ENCODE assay signal across 16 cellular contexts in genomic region chr3:195911946-195912270, GRCh38. TPM values are rescaled to one million over a fixed set of nuclear protein-coding genes. Genes with fewer than 3 reads are reported as not detected.
DNase-seq lines count a peak whose midpoint lies in the region; ATAC-seq, FAIRE-seq and TF ChIP-seq lines count a peak whose summit lies in the region.
"Had no signal": no experiment of that assay in that cellular context is flagged by ENCODE, and none has a peak within 500 bp of the region (broad histone marks: within the 10 kb centered on the region; RNA-seq: fewer than 3 reads in every experiment).

No MANE protein-coding gene starts in this region.

- H3K4me1 ChIP-seq in PC-9 (replicated peaks; ENCODE audit: insufficient read depth) (peaks cover 54% of the 10 kb centered on the region), SK-N-SH (ENCODE audit: control insufficient read depth in 1 of 2, insufficient read depth in 2 of 2, low read depth in 1 of 2, low read length in 1 of 2) (peaks cover 14 to 29% of the 10 kb centered on the region in 2 experiments; a peak in 2 of 4 replicates)

- WGBS in SK-N-SH (ENCODE audit: low lambda C conversion rate): 83% methylated on average over 4 of the region's 4 CpGs

- POLR2A ChIA-PET in PC-9 (lab: Charles Lee; ENCODE audit: unreplicated experiment): interaction anchor here (0.6 kb wide), 1 partner anchor 16 kb away, joined by 3 read pairs; no protein-coding TSS in a partner anchor
- POLR2A ChIA-PET in SK-N-SH (lab: Yijun Ruan, JAX): no interaction called here

- DNase-seq in GDM1 (lab: John Stamatoyannopoulos, UW) (peak; percentile 30), PC-9 (peak; percentile 52 to 69), GM12891 (ENCODE audit: insufficient read length, low spot score) (no peak), SK-N-SH (no peak), 8988T (no peak)
- DNase-seq in stimulated activated CD8-positive, alpha-beta memory T cell treated with anti-CD3 and anti-CD28 coated beads, Interleukin-4, amount 100 ng/mL, for 48 hours: no peak
- DNase-seq: activated naive CD4-positive, alpha-beta T cell; body of pancreas; NCI-H2029; NK-92 treated with Interleukin-12 subunit alpha and Interleukin-12 subunit beta, amount 100 ng/mL, for 24 hours; right cardiac atrium; stimulated activated naive CD8-positive, alpha-beta T cell treated with anti-CD3 and anti-CD28 coated beads, Interleukin-15, Interleukin-2, amounts not matched to agents 100 U/mL and 50 U/mL, for 24 hours had no signal

- H3K9me3 ChIP-seq in PC-9 (ENCODE audit: insufficient read depth, low read depth) (no peaks in the 10 kb centered on the region), SK-N-SH (no peaks in the 10 kb centered on the region)
- H3K9me3 ChIP-seq: body of pancreas, SJSA1 had no signal

- H3K27me3 ChIP-seq in PC-9 (ENCODE audit: insufficient read depth, low read depth) (peaks cover 5% of the 10 kb centered on the region; the same call in 1 of the 2 replicates), SK-N-SH (ENCODE audit: insufficient read depth) (no peaks in the 10 kb centered on the region)
- H3K27me3 ChIP-seq: body of pancreas, SJSA1 had no signal

- H4K20me1 ChIP-seq in PC-9 (ENCODE audit: insufficient read depth) (peaks cover 7% of the 10 kb centered on the region; the same call in 1 of the 2 replicates), SK-N-SH (ENCODE audit: insufficient read depth) (peaks cover 14% of the 10 kb centered on the region)

- H3K79me2 ChIP-seq in PC-9 (ENCODE audit: low read depth) (peaks cover 8% of the 10 kb centered on the region), SK-N-SH (ENCODE audit: insufficient read depth) (peaks cover 14% of the 10 kb centered on the region; the same call in 1 of the 2 replicates)

- H3K9me2 ChIP-seq in PC-9 (ENCODE audit: insufficient read depth) (no peaks in the 10 kb centered on the region), SK-N-SH (no peaks in the 10 kb centered on the region)

- intact Hi-C loops in PC-9 (cut with micrococcal nuclease; ENCODE audit: unreplicated experiment): loop anchor here (5.0 kb wide), 1 partner anchor 355 kb away; no protein-coding TSS in a partner anchor

- no peaks in the 10 kb centered on the region for H3K36me3 ChIP-seq in PC-9 (ENCODE audit: low read depth)
- no peaks in the 10 kb centered on the region for H3K36me3 ChIP-seq in SK-N-SH (replicated peaks in 1 of 2; ENCODE audit: control insufficient read depth in 1 of 2, insufficient read depth in 2 of 2, low read length in 1 of 2)
- H3K36me3 ChIP-seq: SJSA1 had no signal

- no peak for TF ChIP-seq RAD21 in SK-N-SH (IDR thresholded peaks at IDR 0.05; ENCODE audit: low read length)

- TF ChIP-seq CTCF in PC-9 (conservative IDR thresholded peaks at IDR 0.05) (no peak), SK-N-SH (IDR thresholded peaks at IDR 0.05) (no peak)

- peak overlapping the region; percentile 13; the same call in 1 of the 2 replicates for H2AFZ ChIP-seq in PC-9
- no peak overlapping the region for H2AFZ ChIP-seq in SK-N-SH (ENCODE audit: low read depth)

- no TSS peak for BruUV-seq in PC-9 (replicated peaks; lab: Mats Ljungman, UMichigan)

- CTCF ChIA-PET in PC-9 (lab: Charles Lee) (interaction anchor here (0.7 to 0.9 kb wide), 3 partner anchors 17 to 120 kb away, joined by 4 to 7 read pairs (median 5); no protein-coding TSS in a partner anchor), SK-N-SH (lab: Yijun Ruan, JAX) (interaction anchor here (0.6 to 8.1 kb wide), 6 partner anchors 9 to 61 kb away, joined by 4 to 141 read pairs (median 6); no protein-coding TSS in a partner anchor)

- ATAC-seq in esophagus mucosa: peak; percentile 46
- ATAC-seq: body of pancreas; right cardiac atrium; stimulated activated naive CD8-positive, alpha-beta T cell treated with anti-CD3 and anti-CD28 coated beads, Interleukin-15, Interleukin-2, amounts not matched to agents 100 U/mL and 50 U/mL, for 24 hours had no signal

- H3K4me3 ChIP-seq in PC-9: peak overlapping the region; percentile 6; the same call in 1 of the 2 replicates
- H3K4me3 ChIP-seq in skin epidermis: peak overlapping the region in 1 of 7 experiments; percentile 0
- no peak overlapping the region for H3K4me3 ChIP-seq in SK-N-SH (ENCODE audit: low read depth in 2 of 2, low read length in 1 of 2)
- H3K4me3 ChIP-seq: body of pancreas, SJSA1 had no signal

- H3K4me2 ChIP-seq in PC-9 (peak overlapping the region; percentile 78), SK-N-SH (no peak overlapping the region)

- H3K9ac ChIP-seq in SK-N-SH: no peak overlapping the region

- H3K27ac ChIP-seq in PC-9: peak overlapping the region; percentile 48
- peak overlapping the region in 13 of 21 experiments; percentile 47 to 85 (median 73) for H3K27ac ChIP-seq in skin epidermis
- H3K27ac ChIP-seq in SK-N-SH (ENCODE audit: low read depth in 2 of 2, low read length in 1 of 2): no peak overlapping the region
- H3K27ac ChIP-seq: body of pancreas, SJSA1 had no signal

- H3F3A ChIP-seq in PC-9 (ENCODE audit: insufficient read depth, low read depth) (peaks cover 50% of the 10 kb centered on the region), SK-N-SH (replicated peaks; ENCODE audit: insufficient read depth) (no peaks in the 10 kb centered on the region)

- no peak for TF ChIP-seq EP300 in SK-N-SH (IDR thresholded peaks at IDR 0.05; ENCODE audit: borderline replicate concordance in 1 of 2, low read depth in 1 of 2, low read length in 1 of 2)

- no peak for TF ChIP-seq POLR2A in GM12891 (IDR thresholded peaks at IDR 0.05; ENCODE audit: low read depth, low read length)

- FAIRE-seq in GM12891 (lab: Jason Lieb, UNC): no peak
- FAIRE-seq: TTC549 had no signal

TF ChIP-seq in GM12891, 5 proteins besides CTCF, POLR2A, EP300 and RAD21:
- TF ChIP-seq TAF1 (IDR thresholded peaks at IDR 0.05; ENCODE audit: low read depth, low read length) (no peak), SPI1 (IDR thresholded peaks at IDR 0.05; ENCODE audit: low read depth, low read length) (no peak), POLR2AphosphoS5 (IDR thresholded peaks at IDR 0.05; ENCODE audit: low read depth, low read length) (no peak), POU2F2 (IDR thresholded peaks at IDR 0.05; ENCODE audit: low read depth, low read length) (no peak), PAX5 (IDR thresholded peaks at IDR 0.05; ENCODE audit: insufficient read depth, low read length, severe bottlenecking) (no peak)

TF ChIP-seq in SK-N-SH, 30 proteins besides CTCF, POLR2A, EP300 and RAD21 (continues in another document):
- TF ChIP-seq, protein P1, sequence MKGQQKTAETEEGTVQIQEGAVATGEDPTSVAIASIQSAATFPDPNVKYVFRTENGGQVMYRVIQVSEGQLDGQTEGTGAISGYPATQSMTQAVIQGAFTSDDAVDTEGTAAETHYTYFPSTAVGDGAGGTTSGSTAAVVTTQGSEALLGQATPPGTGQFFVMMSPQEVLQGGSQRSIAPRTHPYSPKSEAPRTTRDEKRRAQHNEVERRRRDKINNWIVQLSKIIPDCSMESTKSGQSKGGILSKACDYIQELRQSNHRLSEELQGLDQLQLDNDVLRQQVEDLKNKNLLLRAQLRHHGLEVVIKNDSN (IDR thresholded peaks at IDR 0.05; ENCODE audit: borderline replicate concordance, low read depth): no peak
- no peak for TF ChIP-seq EZH2phosphoT487 (IDR thresholded peaks at IDR 0.05; ENCODE audit: borderline replicate concordance, low read depth)
- no peak for TF ChIP-seq MXI1 (IDR thresholded peaks at IDR 0.05; ENCODE audit: low read depth, low read length)
- no peak for TF ChIP-seq SMC3 (IDR thresholded peaks at IDR 0.05; ENCODE audit: low read depth, low read length)
- no peak for TF ChIP-seq SIN3A (IDR thresholded peaks at IDR 0.05; ENCODE audit: borderline replicate concordance, low read depth, low read length)
- no peak for TF ChIP-seq NRF1 (IDR thresholded peaks at IDR 0.05; ENCODE audit: low read depth, low read length)
- TF ChIP-seq RXRA (IDR thresholded peaks at IDR 0.05; ENCODE audit: borderline replicate concordance, low read depth): no peak
- no peak for TF ChIP-seq ELF1 (IDR thresholded peaks at IDR 0.05)
- TF ChIP-seq RFX5 (IDR thresholded peaks at IDR 0.05; ENCODE audit: low read length): no peak
- TF ChIP-seq, protein P2, sequence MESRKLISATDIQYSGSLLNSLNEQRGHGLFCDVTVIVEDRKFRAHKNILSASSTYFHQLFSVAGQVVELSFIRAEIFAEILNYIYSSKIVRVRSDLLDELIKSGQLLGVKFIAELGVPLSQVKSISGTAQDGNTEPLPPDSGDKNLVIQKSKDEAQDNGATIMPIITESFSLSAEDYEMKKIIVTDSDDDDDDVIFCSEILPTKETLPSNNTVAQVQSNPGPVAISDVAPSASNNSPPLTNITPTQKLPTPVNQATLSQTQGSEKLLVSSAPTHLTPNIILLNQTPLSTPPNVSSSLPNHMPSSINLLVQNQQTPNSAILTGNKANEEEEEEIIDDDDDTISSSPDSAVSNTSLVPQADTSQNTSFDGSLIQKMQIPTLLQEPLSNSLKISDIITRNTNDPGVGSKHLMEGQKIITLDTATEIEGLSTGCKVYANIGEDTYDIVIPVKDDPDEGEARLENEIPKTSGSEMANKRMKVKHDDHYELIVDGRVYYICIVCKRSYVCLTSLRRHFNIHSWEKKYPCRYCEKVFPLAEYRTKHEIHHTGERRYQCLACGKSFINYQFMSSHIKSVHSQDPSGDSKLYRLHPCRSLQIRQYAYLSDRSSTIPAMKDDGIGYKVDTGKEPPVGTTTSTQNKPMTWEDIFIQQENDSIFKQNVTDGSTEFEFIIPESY (IDR thresholded peaks at IDR 0.05; ENCODE audit: borderline replicate concordance, low read depth): no peak
- TF ChIP-seq CHD2 (IDR thresholded peaks at IDR 0.05; ENCODE audit: low read length, partially characterized antibody): no peak
- TF ChIP-seq FOXM1 (IDR thresholded peaks at IDR 0.05; ENCODE audit: low read depth): no peak
- TF ChIP-seq, protein P3, sequence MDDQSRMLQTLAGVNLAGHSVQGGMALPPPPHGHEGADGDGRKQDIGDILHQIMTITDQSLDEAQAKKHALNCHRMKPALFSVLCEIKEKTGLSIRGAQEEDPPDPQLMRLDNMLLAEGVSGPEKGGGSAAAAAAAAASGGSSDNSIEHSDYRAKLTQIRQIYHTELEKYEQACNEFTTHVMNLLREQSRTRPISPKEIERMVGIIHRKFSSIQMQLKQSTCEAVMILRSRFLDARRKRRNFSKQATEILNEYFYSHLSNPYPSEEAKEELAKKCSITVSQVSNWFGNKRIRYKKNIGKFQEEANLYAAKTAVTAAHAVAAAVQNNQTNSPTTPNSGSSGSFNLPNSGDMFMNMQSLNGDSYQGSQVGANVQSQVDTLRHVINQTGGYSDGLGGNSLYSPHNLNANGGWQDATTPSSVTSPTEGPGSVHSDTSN (IDR thresholded peaks at IDR 0.05): no peak
- TF ChIP-seq FOXJ3 (CRISPR knock-in tag; IDR thresholded peaks at IDR 0.05): no peak
- TF ChIP-seq NFIC (IDR thresholded peaks at IDR 0.05; ENCODE audit: borderline replicate concordance): no peak
- no peak for TF ChIP-seq TCF12 (IDR thresholded peaks at IDR 0.05)

RNA-seq across cellular contexts. Expression of gene TNK2, which starts 3.6 kb away (rescaled TPM):
- total RNA-seq in PC-9 (2021) (118 and 125 TPM in 2 replicates), esophagus mucosa (42.6 TPM)
- polyA plus RNA-seq in GM12891 (2012; ENCODE audit: low read depth, missing spikeins): 12.1 TPM
- polyA plus RNA-seq in SK-N-SH (2012; rRNA removed): 11.3 and 17.3 TPM in 2 replicates
- polyA plus RNA-seq in SK-N-SH (2012; cell fraction: cytosol; rRNA removed): 5.5 and 10.9 TPM in 2 replicates
- polyA plus RNA-seq in SK-N-SH (2012; cell fraction: nucleus; rRNA removed): 119 and 155 TPM in 2 replicates

Comparison
In these comparisons a context has a peak if more than half of its experiments do, and no peak if none do; other contexts are left out.
1. DNase-seq: peak in GDM1 (single experiment) and PC-9 (2 of 2); none in GM12891 (single experiment), SK-N-SH (single experiment), stimulated activated CD8-positive, alpha-beta memory T cell treated with anti-CD3 and anti-CD28 coated beads, Interleukin-4, amount 100 ng/mL, for 48 hours (single experiment) and 8988T (single experiment).
2. H3K27ac ChIP-seq: peak in PC-9 (single experiment) and skin epidermis (13 of 21); none in SK-N-SH (0 of 2).